In the genomic region with DNA sequence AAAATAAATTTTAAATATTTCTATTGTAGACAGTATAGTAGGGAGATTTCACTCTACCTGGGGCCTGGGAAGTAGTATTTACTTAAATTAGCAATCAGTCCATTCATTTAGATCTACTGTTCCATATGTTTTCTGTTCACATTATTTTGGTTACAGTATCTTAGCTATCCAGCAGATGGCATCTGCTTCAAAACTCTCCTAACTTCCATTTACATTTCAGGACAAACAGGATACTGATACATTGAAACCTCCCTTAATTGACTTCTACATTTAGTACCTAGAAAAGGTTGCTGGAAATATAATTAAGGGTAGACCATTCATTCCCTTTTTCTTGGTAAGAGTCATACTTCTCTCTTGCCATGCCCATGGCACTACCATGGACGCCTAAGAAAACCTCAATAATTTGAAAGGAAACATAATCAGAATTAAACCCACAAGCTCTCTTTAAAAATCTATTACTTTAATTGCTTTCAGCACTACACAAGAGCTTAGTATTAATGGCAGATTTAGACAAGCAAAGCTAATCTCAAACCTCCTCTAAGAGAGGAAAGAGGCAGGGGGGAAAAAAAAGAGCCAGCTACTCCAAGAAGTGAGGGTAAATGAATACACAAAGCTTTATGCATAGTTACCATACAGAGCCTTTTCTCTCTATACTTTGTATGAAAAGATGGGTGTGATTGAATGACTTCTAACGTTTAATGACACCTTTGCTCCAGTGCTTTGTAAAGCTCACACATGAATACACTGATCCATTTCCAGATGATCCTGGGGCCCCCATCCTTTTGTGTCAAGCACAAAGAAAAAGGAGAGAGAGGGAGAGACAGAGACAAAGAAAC, we compare ENCODE assay signal across 8 cellular contexts.
A peak's percentile ranks its signal among the peaks of the same experiment; 100 is the strongest.
DNase-seq lines count a peak whose midpoint lies in the region; ATAC-seq and TF ChIP-seq lines count a peak whose summit lies in the region.

No MANE protein-coding gene starts in this region.

- no peak for ATAC-seq in HG03159 (IDR thresholded peaks at IDR 0.05; ENCODE audit: unreplicated experiment)

- no peak for TF ChIP-seq EP300 in transverse colon (IDR thresholded peaks at IDR 0.05; ENCODE audit: low read depth)

- no peaks in the 10 kb centered on the region for H3K36me3 ChIP-seq in transverse colon

- peak overlapping the region; percentile 61 for H3K27ac Mint-ChIP-seq in MCF 10A (ENCODE audit: low read depth, unreplicated experiment)

- BruUV-seq in MCF 10A (replicated peaks; lab: Mats Ljungman, UMichigan) = no TSS peak

- no peaks in the 10 kb centered on the region for H3K9me3 ChIP-seq in transverse colon

- POLR2A ChIA-PET in MCF 10A (lab: Yijun Ruan, JAX) = interaction anchor here (0.6 to 3.5 kb wide), 13 partner anchors 63 to 339 kb away, joined by 3 to 40 read pairs (median 4); a partner anchor contains a TSS

- H3K27me3 Mint-ChIP-seq in MCF 10A (ENCODE audit: insufficient read depth, unreplicated experiment) = no peaks in the 10 kb centered on the region

- peaks cover 13% of the 10 kb centered on the region for H3K4me1 Mint-ChIP-seq in MCF 10A (ENCODE audit: insufficient read depth, unreplicated experiment)

- DNase-seq in GM03348 (ENCODE audit: low spot score) (peak; percentile 44), NCI-H345 treated with DMSO at 0.1 percent for 48 hours (lab: John Stamatoyannopoulos, UW; ENCODE audit: unreplicated experiment) (peak; percentile 76), MCF 10A (ENCODE audit: unreplicated experiment) (peak; percentile 49), kidney tubule cell (ENCODE audit: low spot score) (peak; percentile 51), transverse colon (no peak)
- DNase-seq in activated CD4-positive, alpha-beta T cell treated with anti-CD3 and anti-CD28 coated beads, Interleukin-2, amount 50 U/mL, for 4 hours = no peak

- no peak for TF ChIP-seq POLR2A in transverse colon (IDR thresholded peaks at IDR 0.05)

- no peaks in the 10 kb centered on the region for H3K9me3 Mint-ChIP-seq in MCF 10A (ENCODE audit: unreplicated experiment)

- H3K36me3 Mint-ChIP-seq in MCF 10A (ENCODE audit: insufficient read depth, unreplicated experiment) = no peaks in the 10 kb centered on the region

- CTCF ChIA-PET in MCF 10A (lab: Yijun Ruan, JAX) = interaction anchor here (0.5 to 9.5 kb wide), 58 partner anchors 8 to 370 kb away, joined by 3 to 200 read pairs (median 4); a partner anchor contains a TSS

- intact Hi-C loops in MCF 10A (cut with micrococcal nuclease) (loop anchor here (1.0 to 5.0 kb wide), 6 partner anchors 128 to 338 kb away; a partner anchor contains a TSS), transverse colon (cut with DNase I; ENCODE audit: low total_unique reads) (loop anchor here (5.0 kb wide), 1 partner anchor 287 kb away; a partner anchor contains a TSS)

- in situ Hi-C loops in transverse colon (cut with MboI; ENCODE audit: low pct_ligation_motif_present in 1 of 4, low pct_unique_long_range_greater_than_20kb in 1 of 4, low sequenced_read_pairs in 3 of 4) = loop anchor here (5.0 to 25.0 kb wide), 3 partner anchors 282 to 290 kb away; a partner anchor contains a TSS

- peaks cover 9 to 32% (median 13%) of the 10 kb centered on the region in 4 donors for H3K4me1 ChIP-seq in transverse colon

- H3K27ac ChIP-seq in 22Rv1 (no peak overlapping the region), transverse colon (peak overlapping the region in 1 of 4 donors; percentile 14)

- WGBS in transverse colon (ENCODE audit: low coverage in 1 of 2), 2 donors = 61 to 78% methylated on average over 1 to 2 of the region's 2 CpGs

- TF ChIP-seq CTCF in 22Rv1 (IDR thresholded peaks at IDR 0.05) (peak; percentile 72), MCF 10A (IDR thresholded peaks at IDR 0.05; ENCODE audit: unreplicated experiment) (peak; percentile 47), transverse colon (IDR thresholded peaks at IDR 0.05) (peak; percentile 61 to 72 (median 67))

- no peaks in the 10 kb centered on the region for H3K27me3 ChIP-seq in transverse colon

- H3K4me3 Mint-ChIP-seq in MCF 10A (ENCODE audit: unreplicated experiment) = no peak overlapping the region

- H3K4me3 ChIP-seq in transverse colon = no peak overlapping the region

Comparison
In these comparisons a context has a peak if more than half of its experiments do, and no peak if none do; other contexts are left out.
1. DNase-seq: peak in GM03348 (single experiment), NCI-H345 treated with DMSO at 0.1 percent for 48 hours (single experiment), MCF 10A (single experiment) and kidney tubule cell (single experiment); none in transverse colon (single experiment) and activated CD4-positive, alpha-beta T cell treated with anti-CD3 and anti-CD28 coated beads, Interleukin-2, amount 50 U/mL, for 4 hours (0 of 2).
2. Peak in every context shown above with its lines, with median percentiles within 50 percentile points of each other: CTCF ChIP-seq.